ENCODE assay signal across 1 cellular context in the genomic region with DNA sequence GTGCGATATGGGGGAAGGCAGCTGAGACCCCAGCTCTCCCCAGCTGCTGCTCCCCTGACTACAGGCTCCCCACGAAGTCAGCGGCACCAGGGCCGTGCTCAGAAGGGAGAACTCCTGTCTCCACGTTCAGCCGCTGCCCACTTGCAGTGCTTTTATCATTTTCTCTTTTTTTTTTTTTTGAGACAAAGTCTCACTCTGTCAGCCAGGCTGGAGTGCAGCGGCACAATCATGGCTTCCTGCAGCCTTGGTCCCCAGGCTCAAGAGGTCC.
TF ChIP-seq lines count a peak whose summit lies in the region.

No MANE protein-coding gene starts in this region.

TF ChIP-seq in K562, 482 proteins besides CTCF, POLR2A, EP300 and RAD21:
- TF ChIP-seq FIP1L1 (IDR thresholded peaks at IDR 0.05; ENCODE audit: low read depth, low read length, poor library complexity, severe bottlenecking), result no peak
- 0 out of 2 replicates have a peak, but pooled peaks have one; percentile 16 for TF ChIP-seq ZNF384 (IDR thresholded peaks at IDR 0.05; ENCODE audit: low read depth, low read length)
